In genomic region chr1:183589836-183590224, GRCh38 we compare ENCODE assay signal across 9 cellular contexts. TPM values are rescaled to one million over a fixed set of nuclear protein-coding genes. Genes with fewer than 3 reads are reported as not detected.
A peak's percentile ranks its signal among the peaks of the same experiment; 100 is the strongest.
DNase-seq lines count a peak whose midpoint lies in the region; ATAC-seq lines count a peak whose summit lies in the region.
"Had no signal": no experiment of that assay in that cellular context is flagged by ENCODE, and none has a peak within 500 bp of the region (broad histone marks: within the 10 kb centered on the region; RNA-seq: fewer than 3 reads in every experiment).

No MANE protein-coding gene starts in this region.

- H3K27ac ChIP-seq in cingulate gyrus (ENCODE audit: low read depth, low read length) (peak overlapping the region; percentile 47), substantia nigra (ENCODE audit: low read depth, low read length, poor library complexity, severe bottlenecking) (peak overlapping the region; percentile 29)

- peaks cover 32% of the 10 kb centered on the region for H3K4me1 Mint-ChIP-seq in activated T-cell treated with anti-CD3 and anti-CD28 coated beads, Interleukin-2, amount 50 U/mL, for 4 hours (ENCODE audit: low read depth)

- no peak for DNase-seq in activated T-cell treated with anti-CD3 and anti-CD28 coated beads, Interleukin-2, amount 50 U/mL, for 4 hours
- DNase-seq in activated T-cell treated with anti-CD3 and anti-CD28 coated beads for 4 hours = no peak
- DNase-seq in substantia nigra (lab: John Stamatoyannopoulos, UW) = no peak
- no peak for DNase-seq in retina
- DNase-seq in left lobe of liver (ENCODE audit: low spot score) = no peak
- DNase-seq in NCI-H1694 treated with DMSO at 0.1 percent for 48 hours (lab: John Stamatoyannopoulos, UW) = no peak
- DNase-seq: effector CD8-positive, alpha-beta T cell had no signal

- H3K4me3 Mint-ChIP-seq in activated T-cell treated with anti-CD3 and anti-CD28 coated beads, Interleukin-2, amount 50 U/mL, for 4 hours = peak overlapping the region; percentile 14

- H3K36me3 Mint-ChIP-seq in activated T-cell treated with anti-CD3 and anti-CD28 coated beads, Interleukin-2, amount 50 U/mL, for 4 hours (ENCODE audit: insufficient read depth) = no peaks in the 10 kb centered on the region

- H3K27me3 Mint-ChIP-seq in activated T-cell treated with anti-CD3 and anti-CD28 coated beads, Interleukin-2, amount 50 U/mL, for 4 hours (ENCODE audit: low read depth) = no peaks in the 10 kb centered on the region

- no peaks in the 10 kb centered on the region for H3K9me3 Mint-ChIP-seq in activated T-cell treated with anti-CD3 and anti-CD28 coated beads, Interleukin-2, amount 50 U/mL, for 4 hours

- ATAC-seq in activated T-cell treated with anti-CD3 and anti-CD28 coated beads, Interleukin-2, amount 50 U/mL, for 4 hours = no peak
- peak; percentile 21 for ATAC-seq in HG03108 (IDR thresholded peaks at IDR 0.05; ENCODE audit: unreplicated experiment)
- no peak for ATAC-seq in left lobe of liver

RNA-seq across cellular contexts. Expression of gene NCF2, which starts 0.4 kb away (rescaled TPM):
- 1 to 10 TPM in 1 of 3 donors, under 1 TPM in 2; 0.66 to 1.9 (median 0.89) TPM for total RNA-seq in activated T-cell treated with anti-CD3 and anti-CD28 coated beads, Interleukin-2, amount 50 U/mL, for 4 hours
- 2.8 TPM for total RNA-seq in left lobe of liver

RNA-seq across cellular contexts. Expression of gene ARPC5, which starts 45.8 kb away (rescaled TPM):
- total RNA-seq in activated T-cell treated with anti-CD3 and anti-CD28 coated beads, Interleukin-2, amount 50 U/mL, for 4 hours = 100 to 1,000 TPM in 2 of 3 donors, 10 to 100 TPM in 1; 98.1 to 107 (median 100) TPM
- total RNA-seq in left lobe of liver = 27.1 TPM
